3 cellular contexts compared by ENCODE assay signal in the genomic region with DNA sequence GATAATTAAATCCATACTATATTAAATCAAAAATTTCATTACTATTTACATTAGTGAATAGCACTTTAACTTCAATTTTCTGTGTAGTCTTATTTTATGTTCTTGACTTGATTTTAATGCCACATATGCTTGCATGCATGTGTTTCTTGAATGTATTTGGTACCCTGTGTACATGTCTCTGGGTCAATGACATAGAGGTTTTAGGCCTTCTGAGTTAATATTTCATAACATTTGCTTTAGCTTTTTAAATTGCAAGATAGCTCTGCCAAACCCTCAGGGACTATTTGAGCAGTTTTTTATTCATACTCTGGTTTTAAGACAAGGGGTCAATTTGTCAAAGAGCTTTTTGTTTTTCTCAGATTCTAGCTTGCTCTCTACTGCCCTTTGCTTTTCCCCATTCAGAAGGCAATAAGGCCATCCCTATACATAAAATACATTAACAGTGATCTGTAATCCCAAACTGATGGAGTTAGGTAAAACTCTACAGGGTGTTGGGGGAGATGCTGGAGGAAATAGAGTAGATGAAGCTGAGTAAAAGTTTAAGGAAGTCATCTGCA.
TF ChIP-seq lines count a peak whose summit lies in the region.

No MANE protein-coding gene starts in this region.

TF ChIP-seq in SK-N-SH, 30 proteins besides CTCF, POLR2A, EP300 and RAD21 (continued from another document and continues in another):
- TF ChIP-seq, protein P1, sequence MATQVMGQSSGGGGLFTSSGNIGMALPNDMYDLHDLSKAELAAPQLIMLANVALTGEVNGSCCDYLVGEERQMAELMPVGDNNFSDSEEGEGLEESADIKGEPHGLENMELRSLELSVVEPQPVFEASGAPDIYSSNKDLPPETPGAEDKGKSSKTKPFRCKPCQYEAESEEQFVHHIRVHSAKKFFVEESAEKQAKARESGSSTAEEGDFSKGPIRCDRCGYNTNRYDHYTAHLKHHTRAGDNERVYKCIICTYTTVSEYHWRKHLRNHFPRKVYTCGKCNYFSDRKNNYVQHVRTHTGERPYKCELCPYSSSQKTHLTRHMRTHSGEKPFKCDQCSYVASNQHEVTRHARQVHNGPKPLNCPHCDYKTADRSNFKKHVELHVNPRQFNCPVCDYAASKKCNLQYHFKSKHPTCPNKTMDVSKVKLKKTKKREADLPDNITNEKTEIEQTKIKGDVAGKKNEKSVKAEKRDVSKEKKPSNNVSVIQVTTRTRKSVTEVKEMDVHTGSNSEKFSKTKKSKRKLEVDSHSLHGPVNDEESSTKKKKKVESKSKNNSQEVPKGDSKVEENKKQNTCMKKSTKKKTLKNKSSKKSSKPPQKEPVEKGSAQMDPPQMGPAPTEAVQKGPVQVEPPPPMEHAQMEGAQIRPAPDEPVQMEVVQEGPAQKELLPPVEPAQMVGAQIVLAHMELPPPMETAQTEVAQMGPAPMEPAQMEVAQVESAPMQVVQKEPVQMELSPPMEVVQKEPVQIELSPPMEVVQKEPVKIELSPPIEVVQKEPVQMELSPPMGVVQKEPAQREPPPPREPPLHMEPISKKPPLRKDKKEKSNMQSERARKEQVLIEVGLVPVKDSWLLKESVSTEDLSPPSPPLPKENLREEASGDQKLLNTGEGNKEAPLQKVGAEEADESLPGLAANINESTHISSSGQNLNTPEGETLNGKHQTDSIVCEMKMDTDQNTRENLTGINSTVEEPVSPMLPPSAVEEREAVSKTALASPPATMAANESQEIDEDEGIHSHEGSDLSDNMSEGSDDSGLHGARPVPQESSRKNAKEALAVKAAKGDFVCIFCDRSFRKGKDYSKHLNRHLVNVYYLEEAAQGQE (IDR thresholded peaks at IDR 0.05; ENCODE audit: low read depth, low read length), result no peak
- TF ChIP-seq SMC3 (IDR thresholded peaks at IDR 0.05; ENCODE audit: low read depth, low read length) (no peak), FOSL2 (IDR thresholded peaks at IDR 0.05; ENCODE audit: borderline replicate concordance, low read depth) (no peak), TEAD4 (IDR thresholded peaks at IDR 0.05; ENCODE audit: borderline replicate concordance, insufficient read depth) (no peak), POLR2AphosphoS5 (IDR thresholded peaks at IDR 0.05; ENCODE audit: low read depth, low read length) (no peak), JUND (IDR thresholded peaks at IDR 0.05) (no peak), EZH2phosphoT487 (IDR thresholded peaks at IDR 0.05; ENCODE audit: borderline replicate concordance, low read depth) (no peak), CHD2 (IDR thresholded peaks at IDR 0.05; ENCODE audit: low read length, partially characterized antibody) (no peak), GATA2 (CRISPR knock-in tag; IDR thresholded peaks at IDR 0.05) (no peak), SIN3A (IDR thresholded peaks at IDR 0.05; ENCODE audit: borderline replicate concordance, low read depth, low read length) (no peak), TCF12 (IDR thresholded peaks at IDR 0.05) (no peak)
- TF ChIP-seq, protein P2, sequence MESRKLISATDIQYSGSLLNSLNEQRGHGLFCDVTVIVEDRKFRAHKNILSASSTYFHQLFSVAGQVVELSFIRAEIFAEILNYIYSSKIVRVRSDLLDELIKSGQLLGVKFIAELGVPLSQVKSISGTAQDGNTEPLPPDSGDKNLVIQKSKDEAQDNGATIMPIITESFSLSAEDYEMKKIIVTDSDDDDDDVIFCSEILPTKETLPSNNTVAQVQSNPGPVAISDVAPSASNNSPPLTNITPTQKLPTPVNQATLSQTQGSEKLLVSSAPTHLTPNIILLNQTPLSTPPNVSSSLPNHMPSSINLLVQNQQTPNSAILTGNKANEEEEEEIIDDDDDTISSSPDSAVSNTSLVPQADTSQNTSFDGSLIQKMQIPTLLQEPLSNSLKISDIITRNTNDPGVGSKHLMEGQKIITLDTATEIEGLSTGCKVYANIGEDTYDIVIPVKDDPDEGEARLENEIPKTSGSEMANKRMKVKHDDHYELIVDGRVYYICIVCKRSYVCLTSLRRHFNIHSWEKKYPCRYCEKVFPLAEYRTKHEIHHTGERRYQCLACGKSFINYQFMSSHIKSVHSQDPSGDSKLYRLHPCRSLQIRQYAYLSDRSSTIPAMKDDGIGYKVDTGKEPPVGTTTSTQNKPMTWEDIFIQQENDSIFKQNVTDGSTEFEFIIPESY (IDR thresholded peaks at IDR 0.05; ENCODE audit: borderline replicate concordance, low read depth), result no peak

TF ChIP-seq in SK-N-SH treated with all-trans-retinoic acid at 6 μM for 48 hours, 23 proteins besides CTCF, POLR2A, EP300 and RAD21 (continued from another document):
- no peak for TF ChIP-seq OSR1 (CRISPR knock-in tag; IDR thresholded peaks at IDR 0.05)
- TF ChIP-seq CSDC2 (CRISPR knock-in tag; IDR thresholded peaks at IDR 0.05), result no peak
- no peak for TF ChIP-seq ISL1 (CRISPR knock-in tag; IDR thresholded peaks at IDR 0.05)
- TF ChIP-seq ESRRG (CRISPR knock-in tag; IDR thresholded peaks at IDR 0.05), result no peak
- TF ChIP-seq, protein P3, sequence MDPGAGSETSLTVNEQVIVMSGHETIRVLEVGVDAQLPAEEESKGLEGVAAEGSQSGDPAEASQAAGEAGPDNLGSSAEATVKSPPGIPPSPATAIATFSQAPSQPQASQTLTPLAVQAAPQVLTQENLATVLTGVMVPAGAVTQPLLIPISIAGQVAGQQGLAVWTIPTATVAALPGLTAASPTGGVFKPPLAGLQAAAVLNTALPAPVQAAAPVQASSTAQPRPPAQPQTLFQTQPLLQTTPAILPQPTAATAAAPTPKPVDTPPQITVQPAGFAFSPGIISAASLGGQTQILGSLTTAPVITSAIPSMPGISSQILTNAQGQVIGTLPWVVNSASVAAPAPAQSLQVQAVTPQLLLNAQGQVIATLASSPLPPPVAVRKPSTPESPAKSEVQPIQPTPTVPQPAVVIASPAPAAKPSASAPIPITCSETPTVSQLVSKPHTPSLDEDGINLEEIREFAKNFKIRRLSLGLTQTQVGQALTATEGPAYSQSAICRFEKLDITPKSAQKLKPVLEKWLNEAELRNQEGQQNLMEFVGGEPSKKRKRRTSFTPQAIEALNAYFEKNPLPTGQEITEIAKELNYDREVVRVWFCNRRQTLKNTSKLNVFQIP (CRISPR knock-in tag; IDR thresholded peaks at IDR 0.05; ENCODE audit: borderline replicate concordance, low read depth), result no peak
- no peak for TF ChIP-seq BACH2 (CRISPR knock-in tag; IDR thresholded peaks at IDR 0.05; ENCODE audit: borderline replicate concordance)
- no peak for TF ChIP-seq PPARA (CRISPR knock-in tag; IDR thresholded peaks at IDR 0.05; ENCODE audit: borderline replicate concordance)
- no peak for TF ChIP-seq ZFP3 (CRISPR knock-in tag; IDR thresholded peaks at IDR 0.05)
- TF ChIP-seq, protein P4, sequence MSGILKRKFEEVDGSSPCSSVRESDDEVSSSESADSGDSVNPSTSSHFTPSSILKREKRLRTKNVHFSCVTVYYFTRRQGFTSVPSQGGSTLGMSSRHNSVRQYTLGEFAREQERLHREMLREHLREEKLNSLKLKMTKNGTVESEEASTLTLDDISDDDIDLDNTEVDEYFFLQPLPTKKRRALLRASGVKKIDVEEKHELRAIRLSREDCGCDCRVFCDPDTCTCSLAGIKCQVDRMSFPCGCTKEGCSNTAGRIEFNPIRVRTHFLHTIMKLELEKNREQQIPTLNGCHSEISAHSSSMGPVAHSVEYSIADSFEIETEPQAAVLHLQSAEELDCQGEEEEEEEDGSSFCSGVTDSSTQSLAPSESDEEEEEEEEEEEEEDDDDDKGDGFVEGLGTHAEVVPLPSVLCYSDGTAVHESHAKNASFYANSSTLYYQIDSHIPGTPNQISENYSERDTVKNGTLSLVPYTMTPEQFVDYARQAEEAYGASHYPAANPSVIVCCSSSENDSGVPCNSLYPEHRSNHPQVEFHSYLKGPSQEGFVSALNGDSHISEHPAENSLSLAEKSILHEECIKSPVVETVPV (CRISPR knock-in tag; IDR thresholded peaks at IDR 0.05), result no peak
- TF ChIP-seq TOX (CRISPR knock-in tag; IDR thresholded peaks at IDR 0.05; ENCODE audit: borderline replicate concordance), result no peak
- TF ChIP-seq GLIS3 (CRISPR knock-in tag; IDR thresholded peaks at IDR 0.05), result no peak
- TF ChIP-seq TCF4 (CRISPR knock-in tag; IDR thresholded peaks at IDR 0.05; ENCODE audit: borderline replicate concordance), result no peak
- TF ChIP-seq, protein P5, sequence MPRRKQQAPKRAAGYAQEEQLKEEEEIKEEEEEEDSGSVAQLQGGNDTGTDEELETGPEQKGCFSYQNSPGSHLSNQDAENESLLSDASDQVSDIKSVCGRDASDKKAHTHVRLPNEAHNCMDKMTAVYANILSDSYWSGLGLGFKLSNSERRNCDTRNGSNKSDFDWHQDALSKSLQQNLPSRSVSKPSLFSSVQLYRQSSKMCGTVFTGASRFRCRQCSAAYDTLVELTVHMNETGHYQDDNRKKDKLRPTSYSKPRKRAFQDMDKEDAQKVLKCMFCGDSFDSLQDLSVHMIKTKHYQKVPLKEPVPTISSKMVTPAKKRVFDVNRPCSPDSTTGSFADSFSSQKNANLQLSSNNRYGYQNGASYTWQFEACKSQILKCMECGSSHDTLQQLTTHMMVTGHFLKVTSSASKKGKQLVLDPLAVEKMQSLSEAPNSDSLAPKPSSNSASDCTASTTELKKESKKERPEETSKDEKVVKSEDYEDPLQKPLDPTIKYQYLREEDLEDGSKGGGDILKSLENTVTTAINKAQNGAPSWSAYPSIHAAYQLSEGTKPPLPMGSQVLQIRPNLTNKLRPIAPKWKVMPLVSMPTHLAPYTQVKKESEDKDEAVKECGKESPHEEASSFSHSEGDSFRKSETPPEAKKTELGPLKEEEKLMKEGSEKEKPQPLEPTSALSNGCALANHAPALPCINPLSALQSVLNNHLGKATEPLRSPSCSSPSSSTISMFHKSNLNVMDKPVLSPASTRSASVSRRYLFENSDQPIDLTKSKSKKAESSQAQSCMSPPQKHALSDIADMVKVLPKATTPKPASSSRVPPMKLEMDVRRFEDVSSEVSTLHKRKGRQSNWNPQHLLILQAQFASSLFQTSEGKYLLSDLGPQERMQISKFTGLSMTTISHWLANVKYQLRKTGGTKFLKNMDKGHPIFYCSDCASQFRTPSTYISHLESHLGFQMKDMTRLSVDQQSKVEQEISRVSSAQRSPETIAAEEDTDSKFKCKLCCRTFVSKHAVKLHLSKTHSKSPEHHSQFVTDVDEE (CRISPR knock-in tag; IDR thresholded peaks at IDR 0.05), result no peak
- no peak for TF ChIP-seq ZC3H10 (CRISPR knock-in tag; IDR thresholded peaks at IDR 0.05)

TF ChIP-seq in WTC11, 78 proteins besides CTCF, POLR2A, EP300 and RAD21 (continued from another document):
- TF ChIP-seq, protein P6, sequence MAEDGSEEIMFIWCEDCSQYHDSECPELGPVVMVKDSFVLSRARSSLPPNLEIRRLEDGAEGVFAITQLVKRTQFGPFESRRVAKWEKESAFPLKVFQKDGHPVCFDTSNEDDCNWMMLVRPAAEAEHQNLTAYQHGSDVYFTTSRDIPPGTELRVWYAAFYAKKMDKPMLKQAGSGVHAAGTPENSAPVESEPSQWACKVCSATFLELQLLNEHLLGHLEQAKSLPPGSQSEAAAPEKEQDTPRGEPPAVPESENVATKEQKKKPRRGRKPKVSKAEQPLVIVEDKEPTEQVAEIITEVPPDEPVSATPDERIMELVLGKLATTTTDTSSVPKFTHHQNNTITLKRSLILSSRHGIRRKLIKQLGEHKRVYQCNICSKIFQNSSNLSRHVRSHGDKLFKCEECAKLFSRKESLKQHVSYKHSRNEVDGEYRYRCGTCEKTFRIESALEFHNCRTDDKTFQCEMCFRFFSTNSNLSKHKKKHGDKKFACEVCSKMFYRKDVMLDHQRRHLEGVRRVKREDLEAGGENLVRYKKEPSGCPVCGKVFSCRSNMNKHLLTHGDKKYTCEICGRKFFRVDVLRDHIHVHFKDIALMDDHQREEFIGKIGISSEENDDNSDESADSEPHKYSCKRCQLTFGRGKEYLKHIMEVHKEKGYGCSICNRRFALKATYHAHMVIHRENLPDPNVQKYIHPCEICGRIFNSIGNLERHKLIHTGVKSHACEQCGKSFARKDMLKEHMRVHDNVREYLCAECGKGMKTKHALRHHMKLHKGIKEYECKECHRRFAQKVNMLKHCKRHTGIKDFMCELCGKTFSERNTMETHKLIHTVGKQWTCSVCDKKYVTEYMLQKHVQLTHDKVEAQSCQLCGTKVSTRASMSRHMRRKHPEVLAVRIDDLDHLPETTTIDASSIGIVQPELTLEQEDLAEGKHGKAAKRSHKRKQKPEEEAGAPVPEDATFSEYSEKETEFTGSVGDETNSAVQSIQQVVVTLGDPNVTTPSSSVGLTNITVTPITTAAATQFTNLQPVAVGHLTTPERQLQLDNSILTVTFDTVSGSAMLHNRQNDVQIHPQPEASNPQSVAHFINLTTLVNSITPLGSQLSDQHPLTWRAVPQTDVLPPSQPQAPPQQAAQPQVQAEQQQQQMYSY (CRISPR knock-in tag; IDR thresholded peaks at IDR 0.05), result no peak
- TF ChIP-seq TP53 (CRISPR knock-in tag; IDR thresholded peaks at IDR 0.05), result no peak
- TF ChIP-seq RELA (CRISPR knock-in tag; IDR thresholded peaks at IDR 0.05; ENCODE audit: borderline replicate concordance), result no peak
- no peak for TF ChIP-seq ZNF423 (CRISPR knock-in tag; IDR thresholded peaks at IDR 0.05)
- TF ChIP-seq, protein P7, sequence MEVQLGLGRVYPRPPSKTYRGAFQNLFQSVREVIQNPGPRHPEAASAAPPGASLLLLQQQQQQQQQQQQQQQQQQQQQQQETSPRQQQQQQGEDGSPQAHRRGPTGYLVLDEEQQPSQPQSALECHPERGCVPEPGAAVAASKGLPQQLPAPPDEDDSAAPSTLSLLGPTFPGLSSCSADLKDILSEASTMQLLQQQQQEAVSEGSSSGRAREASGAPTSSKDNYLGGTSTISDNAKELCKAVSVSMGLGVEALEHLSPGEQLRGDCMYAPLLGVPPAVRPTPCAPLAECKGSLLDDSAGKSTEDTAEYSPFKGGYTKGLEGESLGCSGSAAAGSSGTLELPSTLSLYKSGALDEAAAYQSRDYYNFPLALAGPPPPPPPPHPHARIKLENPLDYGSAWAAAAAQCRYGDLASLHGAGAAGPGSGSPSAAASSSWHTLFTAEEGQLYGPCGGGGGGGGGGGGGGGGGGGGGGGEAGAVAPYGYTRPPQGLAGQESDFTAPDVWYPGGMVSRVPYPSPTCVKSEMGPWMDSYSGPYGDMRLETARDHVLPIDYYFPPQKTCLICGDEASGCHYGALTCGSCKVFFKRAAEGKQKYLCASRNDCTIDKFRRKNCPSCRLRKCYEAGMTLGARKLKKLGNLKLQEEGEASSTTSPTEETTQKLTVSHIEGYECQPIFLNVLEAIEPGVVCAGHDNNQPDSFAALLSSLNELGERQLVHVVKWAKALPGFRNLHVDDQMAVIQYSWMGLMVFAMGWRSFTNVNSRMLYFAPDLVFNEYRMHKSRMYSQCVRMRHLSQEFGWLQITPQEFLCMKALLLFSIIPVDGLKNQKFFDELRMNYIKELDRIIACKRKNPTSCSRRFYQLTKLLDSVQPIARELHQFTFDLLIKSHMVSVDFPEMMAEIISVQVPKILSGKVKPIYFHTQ (CRISPR knock-in tag; IDR thresholded peaks at IDR 0.05), result no peak
